ENCODE assay signal across 11 cellular contexts in genomic region chr13:41827507-41828213, GRCh38.
A peak's percentile ranks its signal among the peaks of the same experiment; 100 is the strongest.
DNase-seq lines count a peak whose midpoint lies in the region; ATAC-seq, FAIRE-seq and TF ChIP-seq lines count a peak whose summit lies in the region.
"Had no signal": no experiment of that assay in that cellular context is flagged by ENCODE, and none has a peak within 500 bp of the region (broad histone marks: within the 10 kb centered on the region; RNA-seq: fewer than 3 reads in every experiment).

No MANE protein-coding gene starts in this region.

- no peaks in the 10 kb centered on the region for H3K27me3 ChIP-seq in bronchial epithelial cell (ENCODE audit: control insufficient read depth, insufficient read depth, low read length)

- H3K36me3 ChIP-seq in bronchial epithelial cell (ENCODE audit: control insufficient read depth, insufficient read depth, low read length) = no peaks in the 10 kb centered on the region

- H3K4me3 ChIP-seq in A549 (no peak overlapping the region), bronchial epithelial cell (ENCODE audit: low read depth, low read length) (no peak overlapping the region)

- no peak for TF ChIP-seq POLR2A in A549 (IDR thresholded peaks at IDR 0.05; ENCODE audit: low read length)

- peak; percentile 84 for FAIRE-seq in A549 (lab: Jason Lieb, UNC)
- peak; percentile 77 for FAIRE-seq in bronchial epithelial cell (lab: Jason Lieb, UNC)

- TF ChIP-seq EP300 in A549 (IDR thresholded peaks at IDR 0.05) = peak; percentile 44 to 79; a peak in 3 of 5 replicates

- peak overlapping the region; percentile 67 for H3K4me2 ChIP-seq in A549

- no peak for TF ChIP-seq CTCF in A549 (IDR thresholded peaks at IDR 0.05)
- no peak for TF ChIP-seq CTCF in bronchial epithelial cell (IDR thresholded peaks at IDR 0.05; ENCODE audit: insufficient read depth, low read length, severe bottlenecking)

- WGBS in A549 (ENCODE audit: missing lambda C conversion rate) = 3% methylated on average over 5 of the region's 5 CpGs

- POLR2A ChIA-PET in A549 (lab: Yijun Ruan, JAX) = no interaction called here

- H3K9me3 ChIP-seq in A549 = no peaks in the 10 kb centered on the region

- H3K4me1 ChIP-seq in A549 = peaks cover 44% of the 10 kb centered on the region

- H3K27ac ChIP-seq in A549 = peak overlapping the region; percentile 74 to 79
- H3K27ac ChIP-seq: VCaP had no signal

- DNase-seq in A549 (ENCODE audit: low read depth in 1 of 2, low spot score in 1 of 2) = peak; percentile 38 to 77
- peak; percentile 38 for DNase-seq in HT-29 (ENCODE audit: low spot score)
- peak; percentile 93 for DNase-seq in bronchial epithelial cell (ENCODE audit: low read depth)
- DNase-seq in kidney tubule cell (ENCODE audit: low spot score) = peak; percentile 83
- no peak for DNase-seq in NCI-H1930 (lab: John Stamatoyannopoulos, UW)
- DNase-seq in NCI-H446 (lab: John Stamatoyannopoulos, UW) = no peak
- DNase-seq in NCI-H748 treated with DMSO at 0.1 percent for 48 hours (lab: John Stamatoyannopoulos, UW) = no peak
- no peak for DNase-seq in DMS53 treated with DMSO at 0.1 percent for 48 hours (lab: John Stamatoyannopoulos, UW; ENCODE audit: unreplicated experiment)
- DNase-seq: NCI-H187; stimulated activated CD4-positive, alpha-beta T cell treated with anti-CD3 and anti-CD28 coated beads, Interleukin-2, amount 100 ng/mL, for 24 hours had no signal

- CTCF ChIA-PET in A549 (lab: Yijun Ruan, JAX) = no interaction called here

- peak in 1 of 2 experiments; percentile 37; a peak in 1 of 5 replicates for TF ChIP-seq RAD21 in A549 (conservative IDR thresholded peaks at IDR 0.05 in 1 of 2, IDR thresholded peaks at IDR 0.05 in 1 of 2)

- ATAC-seq in A549 = peak; percentile 81 to 90; a peak in 5 of 6 replicates

TF ChIP-seq in A549, 52 proteins besides CTCF, POLR2A, EP300 and RAD21:
- TF ChIP-seq JUNB (IDR thresholded peaks at IDR 0.05) (peak; percentile 90), JUN (IDR thresholded peaks at IDR 0.05) (peak; percentile 74 to 78), ELK1 (IDR thresholded peaks at IDR 0.05; ENCODE audit: low read depth, low read length) (no peak), MAFK (IDR thresholded peaks at IDR 0.05; ENCODE audit: partially characterized antibody) (peak; percentile 39), RARB (CRISPR knock-in tag; IDR thresholded peaks at IDR 0.05) (0 out of 2 replicates have a peak, but pooled peaks have one; percentile 39), BCL3 (IDR thresholded peaks at IDR 0.05) (peak; percentile 74; the same call in 2 of the 3 replicates), FOSL2 (IDR thresholded peaks at IDR 0.05) (peak; percentile 78), FOSL2 (CRISPR knock-in tag; IDR thresholded peaks at IDR 0.05) (peak; percentile 93), RFX5 (IDR thresholded peaks at IDR 0.05) (no peak), MAX (IDR thresholded peaks at IDR 0.05) (peak; percentile 68; the same call in 1 of the 2 replicates), CEBPB (IDR thresholded peaks at IDR 0.05) (peak; percentile 95 to 97), MYC (IDR thresholded peaks at IDR 0.05; ENCODE audit: borderline replicate concordance, low read length) (no peak), GATA3 (IDR thresholded peaks at IDR 0.05; ENCODE audit: borderline replicate concordance) (peak; percentile 85), FOSB (CRISPR knock-in tag; IDR thresholded peaks at IDR 0.05) (no peak)
- TF ChIP-seq, protein P1, sequence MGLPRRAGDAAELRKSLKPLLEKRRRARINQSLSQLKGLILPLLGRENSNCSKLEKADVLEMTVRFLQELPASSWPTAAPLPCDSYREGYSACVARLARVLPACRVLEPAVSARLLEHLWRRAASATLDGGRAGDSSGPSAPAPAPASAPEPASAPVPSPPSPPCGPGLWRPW (IDR thresholded peaks at IDR 0.05) = peak; percentile 53; the same call in 1 of the 2 replicates

Comparison
In these comparisons a context has a peak if more than half of its experiments do, and no peak if none do; other contexts are left out.
1. DNase-seq: peak in A549 (2 of 2), HT-29 (single experiment), bronchial epithelial cell (single experiment) and kidney tubule cell (single experiment); none in NCI-H1930 (0 of 2), NCI-H446 (0 of 2), NCI-H748 treated with DMSO at 0.1 percent for 48 hours (single experiment) and DMS53 treated with DMSO at 0.1 percent for 48 hours (single experiment).